In genomic region chr10:1228463-1228975, GRCh38 we compare ENCODE assay signal across 22 cellular contexts.
"Had no signal": no experiment of that assay in that cellular context is flagged by ENCODE, and none has a peak within 500 bp of the region (broad histone marks: within the 10 kb centered on the region; RNA-seq: fewer than 3 reads in every experiment).

No MANE protein-coding gene starts in this region.

- H3K4me3 ChIP-seq: dorsolateral prefrontal cortex, esophagus muscularis mucosa, gastrocnemius medialis, left ventricle myocardium inferior, lower lobe of right lung had no signal

- ATAC-seq: gastrocnemius medialis; lower lobe of right lung; naive thymus-derived CD4-positive, alpha-beta T cell had no signal

- H3K27ac ChIP-seq: epithelial cell of prostate, esophagus muscularis mucosa, gastrocnemius medialis, left ventricle myocardium inferior, lower lobe of right lung, parathyroid adenoma had no signal

- H3K9ac ChIP-seq: parathyroid adenoma had no signal

- H3K4me3 Mint-ChIP-seq: immature natural killer cell; naive thymus-derived CD4-positive, alpha-beta T cell had no signal

- H3K9me3 ChIP-seq: esophagus muscularis mucosa, gastrocnemius medialis, left ventricle myocardium inferior, lower lobe of right lung had no signal

- H3K4me1 Mint-ChIP-seq: immature natural killer cell; naive thymus-derived CD4-positive, alpha-beta T cell had no signal

- H2AFZ ChIP-seq: parathyroid adenoma had no signal

- H3K79me2 ChIP-seq: parathyroid adenoma had no signal

- FAIRE-seq: endometrium, keratinocyte, small intestine had no signal

- H3K4me1 ChIP-seq: esophagus muscularis mucosa, gastrocnemius medialis, left ventricle myocardium inferior, lower lobe of right lung, parathyroid adenoma had no signal

- H3K27ac Mint-ChIP-seq: immature natural killer cell; naive thymus-derived CD4-positive, alpha-beta T cell had no signal

- H3K36me3 ChIP-seq: esophagus muscularis mucosa, gastrocnemius medialis, left ventricle myocardium inferior, lower lobe of right lung had no signal

- H3K27me3 ChIP-seq: dorsolateral prefrontal cortex, gastrocnemius medialis had no signal

- DNase-seq: central memory CD4-positive, alpha-beta T cell; cortex of kidney; effector CD8-positive, alpha-beta T cell; gastrocnemius medialis; glutamatergic neuron; immature natural killer cell; left ventricle myocardium inferior; lower lobe of right lung; mesenchymal stem cell; naive thymus-derived CD4-positive, alpha-beta T cell; nucleus accumbens; small intestine; stimulated activated CD4-positive, alpha-beta T cell treated with anti-CD3 and anti-CD28 coated beads, Interleukin-12 subunit alpha, Interleukin-12 subunit beta, amount 100 ng/mL, for 4 hours; stimulated activated CD4-positive, alpha-beta T cell treated with anti-CD3 and anti-CD28 coated beads, Interleukin-2, amount 100 ng/mL, for 48 hours; stimulated activated naive CD4-positive, alpha-beta T cell treated with Interleukin-2 at 50 U/mL for 16 hours; trophoblast cell had no signal
